Comparison of ENCODE assay signal across 20 cellular contexts in the genomic region with DNA sequence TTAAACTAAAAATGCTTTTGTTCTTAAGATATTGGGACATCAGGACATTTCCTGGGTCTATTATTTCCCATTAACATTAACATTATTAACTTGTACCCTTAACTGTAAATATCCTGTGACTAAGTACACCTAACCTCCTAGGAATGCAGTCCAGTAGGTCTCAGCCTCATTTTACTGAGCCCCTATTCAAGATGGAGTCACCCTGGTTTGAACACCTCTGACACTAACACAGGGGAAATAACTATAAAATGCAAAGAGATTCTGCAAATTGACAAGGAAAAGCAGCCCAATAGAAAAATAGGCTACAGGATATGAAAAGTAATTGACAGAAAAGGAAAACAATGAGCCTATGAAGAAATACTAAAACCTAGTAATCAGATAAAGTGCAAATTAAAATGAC. TPM values are rescaled to one million over a fixed set of nuclear protein-coding genes. Genes with fewer than 3 reads are reported as not detected.
"Had no signal": no experiment of that assay in that cellular context is flagged by ENCODE, and none has a peak within 500 bp of the region (broad histone marks: within the 10 kb centered on the region; RNA-seq: fewer than 3 reads in every experiment).

No MANE protein-coding gene starts in this region.

- H3K27ac Mint-ChIP-seq: activated naive CD8-positive, alpha-beta T cell treated with anti-CD3 and anti-CD28 coated beads, Interleukin-2, amount 10 ng/mL, durations not matched to agents 7 days and 5 days; activated T-helper 1 cell treated with anti-CD3 and anti-CD28 coated beads, Interleukin-12 subunit alpha, Interleukin-12 subunit beta, Interleukin-2, Interleukin-4 antibody, amounts not matched to agents 30 ng/mL and 10 ng/mL and 1 ng/mL, durations not matched to agents 14 hours and 24 hours and 36 hours; brain; immature natural killer cell; naive B cell; neural progenitor cell had no signal

- H3K27me3 ChIP-seq: neural progenitor cell, ovary, sigmoid colon had no signal

- H3K4me1 Mint-ChIP-seq: immature natural killer cell had no signal

- H3K4me3 ChIP-seq: neural progenitor cell, ovary, sigmoid colon had no signal

- H3K27ac ChIP-seq: neural progenitor cell, ovary, sigmoid colon had no signal

- H3K9me3 Mint-ChIP-seq: activated naive CD8-positive, alpha-beta T cell treated with anti-CD3 and anti-CD28 coated beads, Interleukin-2, amount 10 ng/mL, durations not matched to agents 7 days and 5 days; activated T-helper 1 cell treated with anti-CD3 and anti-CD28 coated beads, Interleukin-12 subunit alpha, Interleukin-12 subunit beta, Interleukin-2, Interleukin-4 antibody, amounts not matched to agents 30 ng/mL and 10 ng/mL and 1 ng/mL, durations not matched to agents 14 hours and 24 hours and 36 hours; brain; central memory CD8-positive, alpha-beta T cell; immature natural killer cell; naive B cell; neural progenitor cell; stimulated activated effector memory CD8-positive, alpha-beta T cell treated with anti-CD3 and anti-CD28 coated beads, Interleukin-12 subunit alpha, Interleukin-12 subunit beta, amount 100 ng/mL, for 72 hours had no signal

- H2AFZ ChIP-seq: neural progenitor cell had no signal

- H3K36me3 Mint-ChIP-seq: brain, immature natural killer cell, naive B cell, neural progenitor cell had no signal

- H3K4me2 ChIP-seq: neural progenitor cell had no signal

- H3K9me3 ChIP-seq: ovary, sigmoid colon had no signal

- H3K36me3 ChIP-seq: neural progenitor cell, ovary, sigmoid colon had no signal

- H3K4me3 Mint-ChIP-seq: activated naive CD8-positive, alpha-beta T cell treated with anti-CD3 and anti-CD28 coated beads, Interleukin-2, amount 10 ng/mL, durations not matched to agents 7 days and 5 days; activated T-helper 1 cell treated with anti-CD3 and anti-CD28 coated beads, Interleukin-12 subunit alpha, Interleukin-12 subunit beta, Interleukin-2, Interleukin-4 antibody, amounts not matched to agents 30 ng/mL and 10 ng/mL and 1 ng/mL, durations not matched to agents 14 hours and 24 hours and 36 hours; brain; central memory CD8-positive, alpha-beta T cell; immature natural killer cell; naive B cell; neural progenitor cell; stimulated activated effector memory CD8-positive, alpha-beta T cell treated with anti-CD3 and anti-CD28 coated beads, Interleukin-12 subunit alpha, Interleukin-12 subunit beta, amount 100 ng/mL, for 72 hours had no signal

- H3K9ac ChIP-seq: neural progenitor cell had no signal

- ATAC-seq: stimulated activated effector memory CD8-positive, alpha-beta T cell treated with anti-CD3 and anti-CD28 coated beads, Interleukin-12 subunit alpha, Interleukin-12 subunit beta, amount 100 ng/mL, for 72 hours had no signal

- DNase-seq: activated CD4-positive, alpha-beta T cell treated with anti-CD3 and anti-CD28 coated beads, Interleukin-2, amount 50 U/mL, for 1 hour; activated naive CD8-positive, alpha-beta T cell treated with anti-CD3 and anti-CD28 coated beads, Interleukin-2, amount 10 ng/mL, durations not matched to agents 7 days and 5 days; cortex of kidney; effector CD4-positive, alpha-beta T cell; head of caudate nucleus; immature natural killer cell; naive B cell; ovary; sigmoid colon; stimulated activated CD4-positive, alpha-beta T cell treated with anti-CD3 and anti-CD28 coated beads, Interleukin-12 subunit alpha, Interleukin-12 subunit beta, amount 100 ng/mL, for 4 hours; stimulated activated CD4-positive, alpha-beta T cell treated with anti-CD3 and anti-CD28 coated beads, Interleukin-2, amount 100 ng/mL, for 24 hours; T-helper 9 cell had no signal

- H3K27me3 Mint-ChIP-seq: central memory CD8-positive, alpha-beta T cell; naive B cell had no signal

RNA-seq across cellular contexts. Expression of a gene that starts 11.6 kb away (rescaled TPM):
- total RNA-seq: activated T-helper 1 cell treated with anti-CD3 and anti-CD28 coated beads, Interleukin-12 subunit alpha, Interleukin-12 subunit beta, Interleukin-2, Interleukin-4 antibody, amounts not matched to agents 30 ng/mL and 10 ng/mL and 1 ng/mL, durations not matched to agents 14 hours and 24 hours and 36 hours; endothelial cell of umbilical vein; fibroblast of lung; lung microvascular endothelial cell; sigmoid colon had no signal
- polyA plus RNA-seq: endothelial cell of umbilical vein, fibroblast of lung, immature natural killer cell had no signal
